Comparison of ENCODE assay signal across 25 cellular contexts in the genomic region with DNA sequence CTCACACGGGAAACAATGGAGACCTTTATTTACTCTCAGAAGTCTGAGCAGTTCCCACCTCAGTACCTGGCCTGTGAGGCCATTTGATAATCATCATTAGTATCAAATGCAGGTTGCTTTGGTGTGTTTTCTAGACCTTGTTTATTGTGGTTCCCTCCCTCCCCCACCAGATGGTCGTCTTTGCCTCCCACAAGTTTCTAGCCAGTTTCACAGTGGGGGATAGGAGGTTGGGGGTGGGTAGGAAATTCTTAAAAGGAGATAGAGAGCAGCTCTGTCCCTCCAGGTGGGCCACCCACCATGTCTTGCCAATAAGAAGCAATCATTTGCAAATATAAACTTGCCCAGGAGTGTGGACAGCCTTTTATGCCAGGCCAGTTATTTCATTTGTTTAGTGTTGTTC. TPM values are rescaled to one million over a fixed set of nuclear protein-coding genes. Genes with fewer than 3 reads are reported as not detected.
DNase-seq lines count a peak whose midpoint lies in the region; ATAC-seq and TF ChIP-seq lines count a peak whose summit lies in the region.
"Had no signal": no experiment of that assay in that cellular context is flagged by ENCODE, and none has a peak within 500 bp of the region (broad histone marks: within the 10 kb centered on the region; RNA-seq: fewer than 3 reads in every experiment).

No MANE protein-coding gene starts in this region.

- H3K36me3 Mint-ChIP-seq in glutamatergic neuron (ENCODE audit: unreplicated experiment) = peaks cover 17% of the 10 kb centered on the region
- H3K36me3 Mint-ChIP-seq in chondrocyte (ENCODE audit: low read depth) = peaks cover 8% of the 10 kb centered on the region

- H3K4me1 ChIP-seq in sigmoid colon = peaks cover 0 to 84% (median 68%) of the 10 kb centered on the region in 4 donors
- H3K4me1 ChIP-seq: colonic mucosa, HAP-1 had no signal

- no peak overlapping the region for H3K4me3 ChIP-seq in sigmoid colon
- H3K4me3 ChIP-seq: colonic mucosa, gastroesophageal sphincter, HAP-1, MG63, ovary had no signal

- TF ChIP-seq CTCF in glutamatergic neuron (IDR thresholded peaks at IDR 0.05; ENCODE audit: partially characterized antibody, unreplicated experiment) (no peak), sigmoid colon (IDR thresholded peaks at IDR 0.05) (no peak), chondrocyte (IDR thresholded peaks at IDR 0.05) (no peak)

- peaks cover 0 to 6% (median 2%) of the 10 kb centered on the region in 4 donors for H3K36me3 ChIP-seq in sigmoid colon
- H3K36me3 ChIP-seq: colonic mucosa, HAP-1, MG63, ovary, WERI-Rb-1 had no signal

- DNase-seq in NCI-H2171 treated with DMSO at 0.1 percent for 48 hours (lab: John Stamatoyannopoulos, UW) (peak; percentile 41), NCI-H2171 (lab: John Stamatoyannopoulos, UW) (no peak), NCI-H69 (lab: John Stamatoyannopoulos, UW) (peak; percentile 83), glutamatergic neuron (no peak), sigmoid colon (no peak), MV-4-11 (lab: John Stamatoyannopoulos, UW) (no peak), chondrocyte (ENCODE audit: low spot score) (no peak)
- DNase-seq: 8988T; activated gamma-delta T cell; CD8-positive, alpha-beta memory T cell; colonic mucosa; DND-41; effector memory CD8-positive, alpha-beta T cell; MG63; NCI-H1694 treated with DMSO at 0.1 percent for 48 hours; NCI-H226; ovary; right cardiac atrium; WERI-Rb-1 had no signal

- TF ChIP-seq EP300 in sigmoid colon (IDR thresholded peaks at IDR 0.05) = no peak

- H3K9me3 ChIP-seq in sigmoid colon = no peaks in the 10 kb centered on the region
- H3K9me3 ChIP-seq: colonic mucosa, gastroesophageal sphincter, HAP-1, MG63, ovary had no signal

- H3K4me1 Mint-ChIP-seq in glutamatergic neuron (ENCODE audit: low read depth, unreplicated experiment) (peaks cover 46% of the 10 kb centered on the region), chondrocyte (ENCODE audit: low read depth) (peaks cover 40% of the 10 kb centered on the region)

- H3K27ac ChIP-seq in sigmoid colon = peak overlapping the region in 3 of 4 donors; percentile 14 to 88 (median 74)
- H3K27ac ChIP-seq: colonic mucosa, gastroesophageal sphincter, ovary, WERI-Rb-1 had no signal

- H3K4me3 Mint-ChIP-seq in glutamatergic neuron (ENCODE audit: unreplicated experiment) (no peak overlapping the region), chondrocyte (ENCODE audit: unreplicated experiment) (no peak overlapping the region)
- H3K4me3 Mint-ChIP-seq: CD8-positive, alpha-beta memory T cell; T-helper 2 cell treated with Interferon-gamma antibody and Interleukin-4, amounts not matched to agents 5 μg/mL and 100 μg/mL, for 36 hours; type B pancreatic cell had no signal

- no peaks in the 10 kb centered on the region for H3K27me3 ChIP-seq in sigmoid colon
- H3K27me3 ChIP-seq: colonic mucosa, gastroesophageal sphincter, MG63, ovary had no signal

- intact Hi-C loops in sigmoid colon (cut with DNase I) = no loop called here

- no peak for ATAC-seq in GM18867 (IDR thresholded peaks at IDR 0.05; ENCODE audit: unreplicated experiment)
- ATAC-seq: effector memory CD8-positive, alpha-beta T cell; gastroesophageal sphincter; Panc1; right cardiac atrium had no signal

- H3K9me3 Mint-ChIP-seq in glutamatergic neuron (ENCODE audit: unreplicated experiment) (peaks cover 1% of the 10 kb centered on the region), chondrocyte (ENCODE audit: low read depth) (no peaks in the 10 kb centered on the region)
- H3K9me3 Mint-ChIP-seq: CD8-positive, alpha-beta memory T cell; T-helper 2 cell treated with Interferon-gamma antibody and Interleukin-4, amounts not matched to agents 5 μg/mL and 100 μg/mL, for 36 hours; type B pancreatic cell had no signal

- 69 to 86% methylated on average over 2 of the region's 2 CpGs for WGBS in sigmoid colon, 2 donors

- H3K27ac Mint-ChIP-seq in glutamatergic neuron (ENCODE audit: unreplicated experiment) (peak overlapping the region; percentile 56), chondrocyte (ENCODE audit: unreplicated experiment) (no peak overlapping the region)
- H3K27ac Mint-ChIP-seq: T-helper 2 cell treated with Interferon-gamma antibody and Interleukin-4, amounts not matched to agents 5 μg/mL and 100 μg/mL, for 36 hours; type B pancreatic cell had no signal

- H3K27me3 Mint-ChIP-seq in glutamatergic neuron (ENCODE audit: unreplicated experiment) (peaks cover 10% of the 10 kb centered on the region), chondrocyte (ENCODE audit: low read depth) (no peaks in the 10 kb centered on the region)
- H3K27me3 Mint-ChIP-seq: effector memory CD8-positive, alpha-beta T cell; type B pancreatic cell had no signal

- no peak for TF ChIP-seq POLR2A in sigmoid colon (IDR thresholded peaks at IDR 0.05)

RNA-seq across cellular contexts. Expression of gene SETBP1, which starts 31.3 kb away (rescaled TPM):
- total RNA-seq in glutamatergic neuron (ENCODE audit: unreplicated experiment) (83.3 TPM), sigmoid colon (100 to 1,000 TPM in 1 of 4 donors, 10 to 100 TPM in 3; 67.9 to 100 (median 70.2) TPM), chondrocyte (28.8 to 44.5 TPM (median 29.3 TPM) in 3 replicates)
- polyA plus RNA-seq in sigmoid colon = 1 to 10 TPM in 2 of 3 donors, under 1 TPM in 1; 0.69 to 3.7 (median 1.2) TPM

Comparison
In these comparisons a context has a peak if more than half of its experiments do, and no peak if none do; other contexts are left out.
1. DNase-seq: peak in NCI-H2171 treated with DMSO at 0.1 percent for 48 hours (single experiment) and NCI-H69 (single experiment); none in NCI-H2171 (single experiment), glutamatergic neuron (single experiment), sigmoid colon (single experiment), MV-4-11 (single experiment) and chondrocyte (single experiment).